7 cellular contexts compared by ENCODE assay signal in genomic region chr15:63047792-63048114, GRCh38. TPM values are rescaled to one million over a fixed set of nuclear protein-coding genes. Genes with fewer than 3 reads are reported as not detected.
DNase-seq lines count a peak whose midpoint lies in the region; ATAC-seq and TF ChIP-seq lines count a peak whose summit lies in the region.

No MANE protein-coding gene starts in this region.

- intact Hi-C loops in activated T-helper 1 cell treated with anti-CD3 and anti-CD28 coated beads, Interleukin-12 subunit alpha, Interleukin-12 subunit beta, Interleukin-2, Interleukin-4 antibody, amounts not matched to agents 30 ng/mL and 10 ng/mL and 1 ng/mL, durations not matched to agents 14 hours and 24 hours and 36 hours (cut with micrococcal nuclease), result loop anchor here (1.0 to 5.0 kb wide), 3 partner anchors 46 to 355 kb away; partner anchors contain the start of gene APH1B

- H3K9me3 ChIP-seq in HEK293 (ENCODE audit: control insufficient read depth, insufficient read depth, low read depth, low read length), result no peaks in the 10 kb centered on the region
- no peaks in the 10 kb centered on the region for H3K9me3 ChIP-seq in iPS-20b (ENCODE audit: insufficient read depth, low read depth, low read length)
- no peaks in the 10 kb centered on the region for H3K9me3 ChIP-seq in stomach smooth muscle (ENCODE audit: control insufficient read depth in 2 of 2, low read length in 2 of 2)

- H3K36me3 ChIP-seq in HEK293 (ENCODE audit: control insufficient read depth in 2 of 2, insufficient read depth in 1 of 2, low read length in 2 of 2) (peaks cover 0 to 6% of the 10 kb centered on the region in 2 experiments; a peak in 1 of 3 replicates), iPS-20b (ENCODE audit: insufficient read depth, low read depth, low read length) (peaks cover 78% of the 10 kb centered on the region), stomach smooth muscle (ENCODE audit: control insufficient read depth in 2 of 2, insufficient read depth in 2 of 2, low read length in 2 of 2) (peaks cover 25 to 52% of the 10 kb centered on the region in 2 donors)

- H3K27me3 ChIP-seq in iPS-20b (ENCODE audit: insufficient read depth, low read length) (no peaks in the 10 kb centered on the region), stomach smooth muscle (ENCODE audit: control insufficient read depth in 1 of 2, insufficient read depth in 2 of 2, low read length in 2 of 2) (no peaks in the 10 kb centered on the region)

- H3K27me3 Mint-ChIP-seq in activated T-helper 1 cell treated with anti-CD3 and anti-CD28 coated beads, Interleukin-12 subunit alpha, Interleukin-12 subunit beta, Interleukin-2, Interleukin-4 antibody, amounts not matched to agents 30 ng/mL and 10 ng/mL and 1 ng/mL, durations not matched to agents 14 hours and 24 hours and 36 hours (ENCODE audit: insufficient read depth), result peaks cover 58% of the 10 kb centered on the region

- H3K27ac Mint-ChIP-seq in activated T-helper 1 cell treated with anti-CD3 and anti-CD28 coated beads, Interleukin-12 subunit alpha, Interleukin-12 subunit beta, Interleukin-2, Interleukin-4 antibody, amounts not matched to agents 30 ng/mL and 10 ng/mL and 1 ng/mL, durations not matched to agents 14 hours and 24 hours and 36 hours, result no peak overlapping the region

- H3K4me3 ChIP-seq in HEK293 (ENCODE audit: low read depth, low read length) (peak overlapping the region; percentile 68), iPS-20b (ENCODE audit: low read length) (peak overlapping the region; percentile 97), stomach smooth muscle (ENCODE audit: low read length in 2 of 2) (peak overlapping the region; percentile 97 to 98)

- POLR2A ChIA-PET in HEK293 (lab: Yijun Ruan, JAX), result interaction anchor here (0.6 to 1.4 kb wide), 11 partner anchors 8 to 262 kb away, joined by 3 to 8 read pairs (median 4); partner anchors contain the start of genes APH1B and RPS27L

- H3K36me3 Mint-ChIP-seq in activated T-helper 1 cell treated with anti-CD3 and anti-CD28 coated beads, Interleukin-12 subunit alpha, Interleukin-12 subunit beta, Interleukin-2, Interleukin-4 antibody, amounts not matched to agents 30 ng/mL and 10 ng/mL and 1 ng/mL, durations not matched to agents 14 hours and 24 hours and 36 hours (ENCODE audit: low read depth), result no peaks in the 10 kb centered on the region

- DNase-seq in activated T-helper 1 cell treated with anti-CD3 and anti-CD28 coated beads, Interleukin-12 subunit alpha, Interleukin-12 subunit beta, Interleukin-2, Interleukin-4 antibody, amounts not matched to agents 30 ng/mL and 10 ng/mL and 1 ng/mL, durations not matched to agents 14 hours and 24 hours and 36 hours (ENCODE audit: low spot score), result no peak
- DNase-seq in HUDEP-2 (lab: John Stamatoyannopoulos, UW; ENCODE audit: unreplicated experiment in 76 of 76) (no peak), anterior cingulate cortex (lab: John Stamatoyannopoulos, UW) (no peak)

- no peaks in the 10 kb centered on the region for H3K9me3 Mint-ChIP-seq in activated T-helper 1 cell treated with anti-CD3 and anti-CD28 coated beads, Interleukin-12 subunit alpha, Interleukin-12 subunit beta, Interleukin-2, Interleukin-4 antibody, amounts not matched to agents 30 ng/mL and 10 ng/mL and 1 ng/mL, durations not matched to agents 14 hours and 24 hours and 36 hours

- H3K4me3 Mint-ChIP-seq in activated T-helper 1 cell treated with anti-CD3 and anti-CD28 coated beads, Interleukin-12 subunit alpha, Interleukin-12 subunit beta, Interleukin-2, Interleukin-4 antibody, amounts not matched to agents 30 ng/mL and 10 ng/mL and 1 ng/mL, durations not matched to agents 14 hours and 24 hours and 36 hours, result peak overlapping the region; percentile 83

- CTCF ChIA-PET in HEK293 (lab: Yijun Ruan, JAX), result interaction anchor here (0.6 to 2.2 kb wide), 35 partner anchors 9 to 265 kb away, joined by 3 to 16 read pairs (median 4); no protein-coding TSS in a partner anchor

- H3K4me1 Mint-ChIP-seq in activated T-helper 1 cell treated with anti-CD3 and anti-CD28 coated beads, Interleukin-12 subunit alpha, Interleukin-12 subunit beta, Interleukin-2, Interleukin-4 antibody, amounts not matched to agents 30 ng/mL and 10 ng/mL and 1 ng/mL, durations not matched to agents 14 hours and 24 hours and 36 hours (ENCODE audit: low read depth), result peaks cover 20% of the 10 kb centered on the region

- ATAC-seq in GM21825 (IDR thresholded peaks at IDR 0.05; ENCODE audit: unreplicated experiment), result no peak

- peaks cover 24% of the 10 kb centered on the region for H3K4me1 ChIP-seq in HEK293 (ENCODE audit: control insufficient read depth, insufficient read depth, low read length)
- peaks cover 53% of the 10 kb centered on the region for H3K4me1 ChIP-seq in iPS-20b (ENCODE audit: insufficient read depth, low read length)
- peaks cover 44% of the 10 kb centered on the region for H3K4me1 ChIP-seq in stomach smooth muscle (ENCODE audit: control insufficient read depth, insufficient read depth, low read length)

- peak overlapping the region; percentile 20; the same call in 1 of the 2 replicates for H3K27ac ChIP-seq in HEK293 (ENCODE audit: extremely low read depth, low read depth, low read length)
- H3K27ac ChIP-seq in iPS-20b (ENCODE audit: low read length), result peak overlapping the region; percentile 8
- H3K27ac ChIP-seq in stomach smooth muscle (ENCODE audit: low read length), result peak overlapping the region; percentile 98

- peak overlapping the region; percentile 66; the same call in 1 of the 2 replicates for H3K9ac ChIP-seq in iPS-20b (ENCODE audit: low read depth, low read length)
- H3K9ac ChIP-seq in stomach smooth muscle (ENCODE audit: low read length in 2 of 2), result peak overlapping the region; percentile 43 to 99

- TF ChIP-seq CTCF in HEK293 (tag by site-specific recombination; IDR thresholded peaks at IDR 0.05), result no peak

TF ChIP-seq in HEK293, 187 proteins besides CTCF, POLR2A, EP300 and RAD21 (continues in another document):
- TF ChIP-seq, protein P1, sequence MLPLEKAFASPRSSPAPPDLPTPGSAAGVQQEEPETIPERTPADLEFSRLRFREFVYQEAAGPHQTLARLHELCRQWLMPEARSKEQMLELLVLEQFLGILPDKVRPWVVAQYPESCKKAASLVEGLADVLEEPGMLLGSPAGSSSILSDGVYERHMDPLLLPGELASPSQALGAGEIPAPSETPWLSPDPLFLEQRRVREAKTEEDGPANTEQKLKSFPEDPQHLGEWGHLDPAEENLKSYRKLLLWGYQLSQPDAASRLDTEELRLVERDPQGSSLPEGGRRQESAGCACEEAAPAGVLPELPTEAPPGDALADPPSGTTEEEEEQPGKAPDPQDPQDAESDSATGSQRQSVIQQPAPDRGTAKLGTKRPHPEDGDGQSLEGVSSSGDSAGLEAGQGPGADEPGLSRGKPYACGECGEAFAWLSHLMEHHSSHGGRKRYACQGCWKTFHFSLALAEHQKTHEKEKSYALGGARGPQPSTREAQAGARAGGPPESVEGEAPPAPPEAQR (tag by site-specific recombination; IDR thresholded peaks at IDR 0.05), result no peak
- TF ChIP-seq ZNF76 (tag by site-specific recombination; IDR thresholded peaks at IDR 0.05; ENCODE audit: borderline replicate concordance, low read depth), result no peak
- TF ChIP-seq, protein P2, sequence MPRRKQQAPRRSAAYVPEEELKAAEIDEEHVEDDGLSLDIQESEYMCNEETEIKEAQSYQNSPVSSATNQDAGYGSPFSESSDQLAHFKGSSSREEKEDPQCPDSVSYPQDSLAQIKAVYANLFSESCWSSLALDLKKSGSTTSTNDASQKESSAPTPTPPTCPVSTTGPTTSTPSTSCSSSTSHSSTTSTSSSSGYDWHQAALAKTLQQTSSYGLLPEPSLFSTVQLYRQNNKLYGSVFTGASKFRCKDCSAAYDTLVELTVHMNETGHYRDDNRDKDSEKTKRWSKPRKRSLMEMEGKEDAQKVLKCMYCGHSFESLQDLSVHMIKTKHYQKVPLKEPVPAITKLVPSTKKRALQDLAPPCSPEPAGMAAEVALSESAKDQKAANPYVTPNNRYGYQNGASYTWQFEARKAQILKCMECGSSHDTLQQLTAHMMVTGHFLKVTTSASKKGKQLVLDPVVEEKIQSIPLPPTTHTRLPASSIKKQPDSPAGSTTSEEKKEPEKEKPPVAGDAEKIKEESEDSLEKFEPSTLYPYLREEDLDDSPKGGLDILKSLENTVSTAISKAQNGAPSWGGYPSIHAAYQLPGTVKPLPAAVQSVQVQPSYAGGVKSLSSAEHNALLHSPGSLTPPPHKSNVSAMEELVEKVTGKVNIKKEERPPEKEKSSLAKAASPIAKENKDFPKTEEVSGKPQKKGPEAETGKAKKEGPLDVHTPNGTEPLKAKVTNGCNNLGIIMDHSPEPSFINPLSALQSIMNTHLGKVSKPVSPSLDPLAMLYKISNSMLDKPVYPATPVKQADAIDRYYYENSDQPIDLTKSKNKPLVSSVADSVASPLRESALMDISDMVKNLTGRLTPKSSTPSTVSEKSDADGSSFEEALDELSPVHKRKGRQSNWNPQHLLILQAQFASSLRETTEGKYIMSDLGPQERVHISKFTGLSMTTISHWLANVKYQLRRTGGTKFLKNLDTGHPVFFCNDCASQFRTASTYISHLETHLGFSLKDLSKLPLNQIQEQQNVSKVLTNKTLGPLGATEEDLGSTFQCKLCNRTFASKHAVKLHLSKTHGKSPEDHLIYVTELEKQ (tag by site-specific recombination; IDR thresholded peaks at IDR 0.05; ENCODE audit: borderline replicate concordance), result no peak
- TF ChIP-seq, protein P3, sequence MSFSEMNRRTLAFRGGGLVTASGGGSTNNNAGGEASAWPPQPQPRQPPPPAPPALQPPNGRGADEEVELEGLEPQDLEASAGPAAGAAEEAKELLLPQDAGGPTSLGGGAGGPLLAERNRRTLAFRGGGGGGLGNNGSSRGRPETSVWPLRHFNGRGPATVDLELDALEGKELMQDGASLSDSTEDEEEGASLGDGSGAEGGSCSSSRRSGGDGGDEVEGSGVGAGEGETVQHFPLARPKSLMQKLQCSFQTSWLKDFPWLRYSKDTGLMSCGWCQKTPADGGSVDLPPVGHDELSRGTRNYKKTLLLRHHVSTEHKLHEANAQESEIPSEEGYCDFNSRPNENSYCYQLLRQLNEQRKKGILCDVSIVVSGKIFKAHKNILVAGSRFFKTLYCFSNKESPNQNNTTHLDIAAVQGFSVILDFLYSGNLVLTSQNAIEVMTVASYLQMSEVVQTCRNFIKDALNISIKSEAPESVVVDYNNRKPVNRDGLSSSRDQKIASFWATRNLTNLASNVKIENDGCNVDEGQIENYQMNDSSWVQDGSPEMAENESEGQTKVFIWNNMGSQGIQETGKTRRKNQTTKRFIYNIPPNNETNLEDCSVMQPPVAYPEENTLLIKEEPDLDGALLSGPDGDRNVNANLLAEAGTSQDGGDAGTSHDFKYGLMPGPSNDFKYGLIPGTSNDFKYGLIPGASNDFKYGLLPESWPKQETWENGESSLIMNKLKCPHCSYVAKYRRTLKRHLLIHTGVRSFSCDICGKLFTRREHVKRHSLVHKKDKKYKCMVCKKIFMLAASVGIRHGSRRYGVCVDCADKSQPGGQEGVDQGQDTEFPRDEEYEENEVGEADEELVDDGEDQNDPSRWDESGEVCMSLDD (tag by site-specific recombination; IDR thresholded peaks at IDR 0.05), result no peak
- TF ChIP-seq ZNF596 (tag by site-specific recombination; IDR thresholded peaks at IDR 0.05), result no peak
- TF ChIP-seq ZNF133 (tag by site-specific recombination; IDR thresholded peaks at IDR 0.05), result no peak

RNA-seq across cellular contexts. Expression of gene TPM1, which starts 5.2 kb away (rescaled TPM):
- 9.3 and 9.7 TPM in 2 replicates for total RNA-seq in activated T-helper 1 cell treated with anti-CD3 and anti-CD28 coated beads, Interleukin-12 subunit alpha, Interleukin-12 subunit beta, Interleukin-2, Interleukin-4 antibody, amounts not matched to agents 30 ng/mL and 10 ng/mL and 1 ng/mL, durations not matched to agents 14 hours and 24 hours and 36 hours

Comparison
In these comparisons a context has a peak if more than half of its experiments do, and no peak if none do; other contexts are left out.
1. H3K27ac ChIP-seq: peak in every context shown above with its lines; median percentile 98 in stomach smooth muscle; 20 in HEK293; 8 in iPS-20b.